In genomic region chr11:35553831-35554230, GRCh38 we compare ENCODE assay signal across 17 cellular contexts. TPM values are rescaled to one million over a fixed set of nuclear protein-coding genes. Genes with fewer than 3 reads are reported as not detected.
DNase-seq lines count a peak whose midpoint lies in the region; ATAC-seq and TF ChIP-seq lines count a peak whose summit lies in the region.
"Had no signal": no experiment of that assay in that cellular context is flagged by ENCODE, and none has a peak within 500 bp of the region (broad histone marks: within the 10 kb centered on the region; RNA-seq: fewer than 3 reads in every experiment).

No MANE protein-coding gene starts in this region.

- H3K36me3 ChIP-seq in breast epithelium (no peaks in the 10 kb centered on the region), adipocyte (ENCODE audit: control insufficient read depth, insufficient read depth, low read length, severe bottlenecking) (no peaks in the 10 kb centered on the region), HAP-1 (replicated peaks) (no peaks in the 10 kb centered on the region)
- H3K36me3 ChIP-seq: cardiac muscle cell, neutrophil had no signal

- TF ChIP-seq CTCF in breast epithelium (IDR thresholded peaks at IDR 0.05) (no peak), fibroblast of villous mesenchyme (IDR thresholded peaks at IDR 0.05; ENCODE audit: insufficient read depth, low read depth, low read length) (no peak)

- no peaks in the 10 kb centered on the region for H3K27me3 ChIP-seq in breast epithelium
- H3K27me3 ChIP-seq in adipocyte (replicated peaks; ENCODE audit: control insufficient read depth, insufficient read depth, low read length): no peaks in the 10 kb centered on the region
- H3K27me3 ChIP-seq in HAP-1 (ENCODE audit: low read depth): peaks cover 9% of the 10 kb centered on the region
- H3K27me3 ChIP-seq: cardiac muscle cell had no signal

- H3K4me3 ChIP-seq in breast epithelium (no peak overlapping the region), adipocyte (ENCODE audit: low read length) (no peak overlapping the region), fibroblast of villous mesenchyme (ENCODE audit: low read depth, low read length) (no peak overlapping the region), HAP-1 (no peak overlapping the region)
- H3K4me3 ChIP-seq: cardiac muscle cell, lung had no signal

- H3K9me3 ChIP-seq in breast epithelium (no peaks in the 10 kb centered on the region), adipocyte (ENCODE audit: control insufficient read depth, low read length) (no peaks in the 10 kb centered on the region), HAP-1 (no peaks in the 10 kb centered on the region)
- H3K9me3 ChIP-seq: neutrophil had no signal

- intact Hi-C loops in breast epithelium (cut with DNase I; ENCODE audit: low total_unique reads): no loop called here

- ATAC-seq in GM19351 (IDR thresholded peaks at IDR 0.05; ENCODE audit: unreplicated experiment): no peak
- ATAC-seq: activated T-helper 17 cell treated with anti-CD3 and anti-CD28 coated beads, Interleukin-2, amount 50 U/mL, for 72 hours had no signal

- in situ Hi-C loops in T47D (cut with HindIII; ENCODE audit: low pct_unique_long_range_greater_than_20kb, low sequenced_read_pairs) (no loop called here), HAP-1 (cut with MboI; ENCODE audit: low sequenced_read_pairs) (no loop called here)

- H3K27ac ChIP-seq in breast epithelium: no peak overlapping the region
- H3K27ac ChIP-seq: cardiac muscle cell, neutrophil had no signal

- no peak for TF ChIP-seq POLR2A in breast epithelium (IDR thresholded peaks at IDR 0.05)

- peak; percentile 38 to 91 for DNase-seq in T47D (ENCODE audit: low read depth in 1 of 2, low spot score in 1 of 2)
- DNase-seq in breast epithelium (ENCODE audit: low spot score in 2 of 2): no peak
- peak; percentile 84 for DNase-seq in adipocyte (ENCODE audit: low read depth)
- DNase-seq in fibroblast of villous mesenchyme (ENCODE audit: low read depth): peak; percentile 98
- peak; percentile 59 for DNase-seq in stromal cell of bone marrow (ENCODE audit: low read depth)
- DNase-seq in HAP-1 (ENCODE audit: low spot score in 2 of 2): no peak
- no peak for DNase-seq in central memory CD4-positive, alpha-beta T cell
- DNase-seq: DMS 273 treated with DMSO at 0.1 percent for 48 hours, KG1, NCI-H1694 treated with DMSO at 0.1 percent for 48 hours, NCI-H524 treated with DMSO at 0.1 percent for 48 hours, T-helper 2 cell had no signal

- H3K4me1 ChIP-seq in breast epithelium (no peaks in the 10 kb centered on the region), adipocyte (ENCODE audit: control insufficient read depth, insufficient read depth, low read length) (peaks cover 17% of the 10 kb centered on the region), HAP-1 (peaks cover 8% of the 10 kb centered on the region)

- H3K9ac ChIP-seq in adipocyte (ENCODE audit: low read length): no peak overlapping the region

RNA-seq across cellular contexts. Expression of gene PAMR1, which starts 28.4 kb away (rescaled TPM):
- total RNA-seq in breast epithelium (10 to 100 TPM in 2 of 3 donors, 1 to 10 TPM in 1; 8.8 to 36.4 (median 11.3) TPM), fibroblast of villous mesenchyme (416 and 493 TPM in 2 replicates)
- total RNA-seq: activated T-helper 17 cell treated with anti-CD3 and anti-CD28 coated beads, Interleukin-2, amount 50 U/mL, for 72 hours had no signal

Comparison
In these comparisons a context has a peak if more than half of its experiments do, and no peak if none do; other contexts are left out.
1. DNase-seq: peak in T47D (2 of 2), adipocyte (single experiment), fibroblast of villous mesenchyme (single experiment) and stromal cell of bone marrow (single experiment); none in breast epithelium (0 of 2), HAP-1 (0 of 2) and central memory CD4-positive, alpha-beta T cell (single experiment).
2. RNA of gene PAMR1, which starts 28.4 kb away (total RNA-seq): 416 to 493 TPM in fibroblast of villous mesenchyme; 8.8 to 36.4 TPM in breast epithelium; every median in the first group is over 10 times any median in the second.